In the genomic region with DNA sequence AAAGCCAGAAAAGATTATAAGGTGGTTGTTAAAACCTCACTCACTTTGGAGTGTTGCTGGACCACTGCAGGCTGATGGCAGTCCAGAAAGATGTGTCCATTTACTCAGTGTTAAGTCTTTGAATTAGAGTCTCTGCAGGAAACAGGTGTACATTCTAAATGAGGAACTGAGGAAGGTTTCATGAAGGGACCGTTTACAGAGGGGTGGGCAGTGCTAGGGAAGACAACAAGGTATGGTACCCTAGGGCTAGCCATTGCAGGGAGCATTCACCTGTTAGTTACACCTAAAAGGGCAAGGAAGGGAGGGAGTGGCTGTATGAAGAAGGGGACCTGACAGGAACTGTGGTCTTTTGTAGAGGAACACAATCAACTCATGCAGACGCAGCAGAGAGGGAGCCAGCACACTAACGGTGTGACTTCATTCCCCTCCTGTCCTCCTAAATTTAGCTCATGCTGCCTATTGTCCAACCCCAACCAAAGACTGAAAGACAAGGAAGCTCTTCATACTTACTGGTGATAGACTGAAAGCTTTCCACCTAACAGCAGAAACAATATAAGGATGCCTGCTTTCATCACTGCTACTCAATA, we compare ENCODE assay signal across 16 cellular contexts. TPM values are rescaled to one million over a fixed set of nuclear protein-coding genes. Genes with fewer than 3 reads are reported as not detected.
A peak's percentile ranks its signal among the peaks of the same experiment; 100 is the strongest.
DNase-seq lines count a peak whose midpoint lies in the region; ATAC-seq and TF ChIP-seq lines count a peak whose summit lies in the region.
"Had no signal": no experiment of that assay in that cellular context is flagged by ENCODE, and none has a peak within 500 bp of the region (broad histone marks: within the 10 kb centered on the region; RNA-seq: fewer than 3 reads in every experiment).

No MANE protein-coding gene starts in this region.

- intact Hi-C loops in mucosa of descending colon (cut with DNase I, micrococcal nuclease) (no loop called here), testis (cut with DNase I; ENCODE audit: low total_unique reads) (no loop called here)

- no peak for DNase-seq in mucosa of descending colon
- no peak for DNase-seq in testis
- no peak for DNase-seq in GM10266 (ENCODE audit: extremely low spot score)
- DNase-seq: activated CD4-positive, alpha-beta memory T cell treated with anti-CD3 and anti-CD28 coated beads, Interleukin-2, amount 10 ng/mL, durations not matched to agents 7 days and 5 days; activated naive CD4-positive, alpha-beta T cell treated with Interleukin-2 at 50 U/mL for 16 hours; CD4-positive, alpha-beta T cell; GF-D8; left ventricle myocardium inferior; NCI-H2171 had no signal

- ATAC-seq in GM18858 (IDR thresholded peaks at IDR 0.05; ENCODE audit: unreplicated experiment) (peak; percentile 69), GM21576 (IDR thresholded peaks at IDR 0.05; ENCODE audit: unreplicated experiment) (peak; percentile 88), HG03432 (IDR thresholded peaks at IDR 0.05; ENCODE audit: unreplicated experiment) (peak; percentile 57), mucosa of descending colon (peak; percentile 36), HG03097 (IDR thresholded peaks at IDR 0.05; ENCODE audit: low FRiP score, unreplicated experiment) (no peak), GM18867 (IDR thresholded peaks at IDR 0.05; ENCODE audit: unreplicated experiment) (no peak)
- ATAC-seq: Panc1 had no signal

- H3K27me3 ChIP-seq in testis, result no peaks in the 10 kb centered on the region

- no peak overlapping the region for H3K27ac ChIP-seq in testis
- H3K27ac ChIP-seq: cardiac muscle cell, left ventricle myocardium inferior had no signal

- H3K9me3 ChIP-seq in mucosa of descending colon (no peaks in the 10 kb centered on the region), testis (no peaks in the 10 kb centered on the region)
- H3K9me3 ChIP-seq: left ventricle myocardium inferior had no signal

- WGBS in testis, 2 donors, result 58 to 60% methylated on average over 3 of the region's 3 CpGs

- no peak for TF ChIP-seq POLR2A in testis (IDR thresholded peaks at IDR 0.05)

- H3K4me1 ChIP-seq in mucosa of descending colon (ENCODE audit: low read depth) (no peaks in the 10 kb centered on the region), testis (no peaks in the 10 kb centered on the region)
- H3K4me1 ChIP-seq: left ventricle myocardium inferior had no signal

- TF ChIP-seq CTCF in mucosa of descending colon (IDR thresholded peaks at IDR 0.05) (no peak), testis (IDR thresholded peaks at IDR 0.05) (no peak), GM10266 (IDR thresholded peaks at IDR 0.05; ENCODE audit: control insufficient read depth, insufficient read depth, low read depth, missing control alignments) (no peak)

- H3K4me3 ChIP-seq in mucosa of descending colon (no peak overlapping the region), testis (no peak overlapping the region)
- H3K4me3 ChIP-seq: cardiac muscle cell, left ventricle myocardium inferior had no signal

- H3K36me3 ChIP-seq in mucosa of descending colon (ENCODE audit: low read depth) (no peaks in the 10 kb centered on the region), testis (ENCODE audit: low read depth, missing control alignments) (no peaks in the 10 kb centered on the region)
- H3K36me3 ChIP-seq: cardiac muscle cell, left ventricle myocardium inferior had no signal

RNA-seq across cellular contexts. Expression of gene PAX5, which starts 32.2 kb away (rescaled TPM):
- total RNA-seq in mucosa of descending colon, result under 1 TPM in 2 of 3 donors, not detected in 1; 0.29 to 0.32 TPM
- total RNA-seq in testis, result 1 to 10 TPM in 1 of 2 donors, under 1 TPM in 1; 0.79 to 1.9 TPM
- polyA plus RNA-seq in testis (ENCODE audit: insufficient read depth, low read depth, low replicate concordance), result 1.3 TPM
- total RNA-seq: cardiac muscle cell, left ventricle myocardium inferior had no signal
- polyA plus RNA-seq: cardiac muscle cell had no signal

RNA-seq across cellular contexts. Expression of gene ZCCHC7, which starts 54.1 kb away (rescaled TPM):
- 10 to 100 TPM; 18.3 to 25.7 (median 19.7) TPM for total RNA-seq in mucosa of descending colon
- total RNA-seq in testis, result 10 to 100 TPM; 18.5 to 20.6 TPM
- 14.4 TPM for polyA plus RNA-seq in testis (ENCODE audit: insufficient read depth, low read depth, low replicate concordance)

Comparison
In these comparisons a context has a peak if more than half of its experiments do, and no peak if none do; other contexts are left out.
1. ATAC-seq: peak in GM18858 (single experiment), GM21576 (single experiment), HG03432 (single experiment) and mucosa of descending colon (single experiment); none in HG03097 (single experiment) and GM18867 (single experiment).